In genomic region chr17:82720204-82720603, GRCh38 we compare ENCODE assay signal across 21 cellular contexts.
"Had no signal": no experiment of that assay in that cellular context is flagged by ENCODE, and none has a peak within 500 bp of the region (broad histone marks: within the 10 kb centered on the region; RNA-seq: fewer than 3 reads in every experiment).

No MANE protein-coding gene starts in this region.

- H3K36me3 ChIP-seq: neural progenitor cell, ovary had no signal

- DNase-seq: glutamatergic neuron; heart left ventricle; islet precursor cell; left ventricle myocardium inferior; mesendoderm; naive B cell; occipital lobe; ovary; right lobe of liver; stimulated activated CD4-positive, alpha-beta T cell treated with anti-CD3 and anti-CD28 coated beads, Interleukin-4, amount 100 ng/mL, for 24 hours; stimulated activated naive CD4-positive, alpha-beta T cell treated with Interleukin-2 at 50 U/mL for 16 hours; stimulated activated naive CD8-positive, alpha-beta T cell treated with anti-CD3 and anti-CD28 coated beads, Interleukin-15, amount 100 ng/mL, for 72 hours; substantia nigra; thyroid gland; trophoblast cell; upper lobe of right lung had no signal

- H3K4me3 ChIP-seq: heart left ventricle, left ventricle myocardium inferior, lung, neural progenitor cell, ovary, right atrium auricular region, right lobe of liver, skin epidermis, thyroid gland, upper lobe of right lung had no signal

- H3K27ac ChIP-seq: heart left ventricle, left ventricle myocardium inferior, neural progenitor cell, neutrophil, ovary, right atrium auricular region, right lobe of liver, skin epidermis, thyroid gland, upper lobe of right lung had no signal

- H3K4me1 ChIP-seq: neural progenitor cell had no signal

- H3K9me3 ChIP-seq: heart left ventricle, left ventricle myocardium inferior, neutrophil, ovary, right atrium auricular region, right lobe of liver, thyroid gland, upper lobe of right lung had no signal

- H3K27me3 ChIP-seq: heart left ventricle, neural progenitor cell, ovary, right atrium auricular region, right lobe of liver, thyroid gland, upper lobe of right lung had no signal
